Comparison of ENCODE assay signal across 2 cellular contexts in genomic region chrX:48383239-48383638, GRCh38. TPM values are rescaled to one million over a fixed set of nuclear protein-coding genes. Genes with fewer than 3 reads are reported as not detected.
"Had no signal": no experiment of that assay in that cellular context is flagged by ENCODE, and none has a peak within 500 bp of the region (broad histone marks: within the 10 kb centered on the region; RNA-seq: fewer than 3 reads in every experiment).

SSX4 (plus strand) TSS chrX:48383539; CDS start chrX:48384054, 515 bp downstream.

RNA-seq across cellular contexts. Expression of gene SSX4, which starts in this region (rescaled TPM):
- total RNA-seq: G401, GM12878 had no signal
- polyA plus RNA-seq: GM12878 had no signal
